8 cellular contexts compared by ENCODE assay signal in genomic region chr20:62237772-62238568, GRCh38. TPM values are rescaled to one million over a fixed set of nuclear protein-coding genes. Genes with fewer than 3 reads are reported as not detected.
DNase-seq lines count a peak whose midpoint lies in the region; ATAC-seq and TF ChIP-seq lines count a peak whose summit lies in the region.

Gene OSBPL2, plus strand, starts transcription at chr20:62238521. Its CDS starts 17,664 bp downstream, at chr20:62256185.

- H3K36me3 ChIP-seq in right lobe of liver: no peaks in the 10 kb centered on the region

- intact Hi-C loops in right lobe of liver (cut with DNase I): no loop called here

- DNase-seq in NCI-H82 (lab: John Stamatoyannopoulos, UW) (peak; percentile 99), dermis microvascular lymphatic vessel endothelial cell (ENCODE audit: low read depth in 2 of 2) (peak; percentile 94 to 98), right lobe of liver (peak; percentile 99 to 100 (median 100))
- DNase-seq in activated CD4-positive, alpha-beta T cell treated with anti-CD3 and anti-CD28 coated beads, Interleukin-2, amount 50 U/mL, for 48 hours: peak; percentile 100
- DNase-seq in stimulated activated CD4-positive, alpha-beta T cell treated with anti-CD3 and anti-CD28 coated beads, Interleukin-4, amount 100 ng/mL, for 4 hours: peak; percentile 100

- peak; percentile 55 for TF ChIP-seq POLR2A in right lobe of liver (IDR thresholded peaks at IDR 0.05)

- ATAC-seq in GM19397 (IDR thresholded peaks at IDR 0.05; ENCODE audit: unreplicated experiment) (peak; percentile 98), HG03571 (IDR thresholded peaks at IDR 0.05; ENCODE audit: unreplicated experiment) (peak; percentile 99), right lobe of liver (peak; percentile 97 to 99 (median 98))

- H3K27me3 ChIP-seq in right lobe of liver: no peaks in the 10 kb centered on the region

- TF ChIP-seq CTCF in C4-2B (conservative IDR thresholded peaks at IDR 0.05) (no peak), right lobe of liver (IDR thresholded peaks at IDR 0.05) (no peak)

- no peaks in the 10 kb centered on the region for H3K9me3 ChIP-seq in right lobe of liver

- WGBS in right lobe of liver (ENCODE audit: insufficient coverage, low coverage, low lambda C conversion rate, missing lambda C conversion rate): 5% methylated on average over 6 of the region's 55 CpGs

- H3K27ac ChIP-seq in C4-2B (peak within 1 kb of the TSS; percentile 80), right lobe of liver (peak within 1 kb of the TSS; percentile 44 to 78 (median 77))

- peak within 1 kb of the TSS; percentile 70 to 81 (median 70) for H3K4me3 ChIP-seq in right lobe of liver

- peaks cover 0 to 15% (median 3%) of the 10 kb centered on the region in 4 donors for H3K4me1 ChIP-seq in right lobe of liver

RNA-seq across cellular contexts. Expression of gene OSBPL2, which starts in this region (rescaled TPM):
- total RNA-seq in dermis microvascular lymphatic vessel endothelial cell (22.1 and 28.8 TPM in 2 replicates), right lobe of liver (10 to 100 TPM; 15.6 to 27.8 (median 21.2) TPM)

Comparison
In these comparisons a context has a peak if more than half of its experiments do, and no peak if none do; other contexts are left out.
1. Peak in every context shown above with its lines: DNase-seq, ATAC-seq, H3K4me3 ChIP-seq and H3K27ac ChIP-seq.